Comparison of ENCODE assay signal across 28 cellular contexts in genomic region chr9:95809686-95810085, GRCh38.
"Had no signal": no experiment of that assay in that cellular context is flagged by ENCODE, and none has a peak within 500 bp of the region (broad histone marks: within the 10 kb centered on the region; RNA-seq: fewer than 3 reads in every experiment).

No MANE protein-coding gene starts in this region.

- H3K4me1 Mint-ChIP-seq: central memory CD8-positive, alpha-beta T cell; immature natural killer cell had no signal

- H3K27ac Mint-ChIP-seq: dendritic cell treated with granulocyte-macrophage colony-stimulating factor and Interleukin-4, amounts not matched to agents 40 ng/mL and 50 ng/mL, for 4 days; immature natural killer cell; naive thymus-derived CD4-positive, alpha-beta T cell; type B pancreatic cell had no signal

- H3K9me3 ChIP-seq: esophagus muscularis mucosa, heart left ventricle, pancreas, prostate gland, testis, uterus had no signal

- H3K36me3 ChIP-seq: pancreas, prostate gland, uterus had no signal

- H3K4me3 Mint-ChIP-seq: central memory CD8-positive, alpha-beta T cell; dendritic cell treated with granulocyte-macrophage colony-stimulating factor and Interleukin-4, amounts not matched to agents 40 ng/mL and 50 ng/mL, for 4 days; immature natural killer cell; naive thymus-derived CD4-positive, alpha-beta T cell; neural crest cell; type B pancreatic cell had no signal

- ATAC-seq: foreskin keratinocyte; heart left ventricle; left colon; naive thymus-derived CD4-positive, alpha-beta T cell; pancreas; sciatic nerve had no signal

- DNase-seq: activated CD8-positive, alpha-beta memory T cell treated with anti-CD3 and anti-CD28 coated beads, Interleukin-2, amount 50 U/mL, for 4 hours; activated naive CD4-positive, alpha-beta T cell treated with Interleukin-2 at 50 U/mL for 16 hours; activated T-cell treated with anti-CD3 and anti-CD28 coated beads, Interleukin-2, amount 50 U/mL, for 1 hour; anterior cingulate cortex; foreskin keratinocyte; heart left ventricle; hypothalamus; immature natural killer cell; kidney; left colon; midbrain; naive thymus-derived CD4-positive, alpha-beta T cell; nucleus accumbens; pancreas; retina; stimulated activated CD4-positive, alpha-beta T cell treated with anti-CD3 and anti-CD28 coated beads, Interleukin-12 subunit alpha, Interleukin-12 subunit beta, amount 100 ng/mL, for 4 hours; stimulated activated CD4-positive, alpha-beta T cell treated with anti-CD3 and anti-CD28 coated beads, Interleukin-4, amount 100 ng/mL, for 1 hour; T-helper 2 cell; testis; uterus had no signal

- H3K4me3 ChIP-seq: esophagus muscularis mucosa, heart left ventricle, pancreas, prostate gland, skin epidermis, testis, uterus had no signal

- H3K4me1 ChIP-seq: pancreas, prostate gland, uterus had no signal

- H3K27me3 Mint-ChIP-seq: type B pancreatic cell had no signal

- H3K27ac ChIP-seq: esophagus muscularis mucosa, foreskin keratinocyte, heart left ventricle, pancreas, prostate gland, skin epidermis, testis, uterus had no signal

- H3K27me3 ChIP-seq: esophagus muscularis mucosa, heart left ventricle, pancreas, testis, uterus had no signal

- H3K9me3 Mint-ChIP-seq: central memory CD8-positive, alpha-beta T cell; dendritic cell treated with granulocyte-macrophage colony-stimulating factor and Interleukin-4, amounts not matched to agents 40 ng/mL and 50 ng/mL, for 4 days; immature natural killer cell; neural crest cell; type B pancreatic cell had no signal
